Comparison of ENCODE assay signal across 14 cellular contexts in genomic region chr4:76596713-76597112, GRCh38.
DNase-seq lines count a peak whose midpoint lies in the region; ATAC-seq and TF ChIP-seq lines count a peak whose summit lies in the region.
"Had no signal": no experiment of that assay in that cellular context is flagged by ENCODE, and none has a peak within 500 bp of the region (broad histone marks: within the 10 kb centered on the region; RNA-seq: fewer than 3 reads in every experiment).

No MANE protein-coding gene starts in this region.

- H4K91ac ChIP-seq in IMR-90 (ENCODE audit: insufficient read depth, low read depth, low read length) = peak overlapping the region; percentile 26; the same call in 1 of the 2 replicates

- no peak overlapping the region for H3K56ac ChIP-seq in IMR-90 (ENCODE audit: extremely low read depth, insufficient read depth, low read length)

- ATAC-seq in IMR-90 (ENCODE audit: low read depth) (no peak), heart right ventricle (peak in 7 of 8 donors; percentile 25 to 72 (median 58)), upper lobe of left lung (ENCODE audit: low FRiP score in 2 of 2) (no peak), HG03045 (IDR thresholded peaks at IDR 0.05; ENCODE audit: unreplicated experiment) (no peak), HG03280 (IDR thresholded peaks at IDR 0.05; ENCODE audit: unreplicated experiment) (no peak)

- TF ChIP-seq CTCF in IMR-90 (conservative IDR thresholded peaks at IDR 0.05; ENCODE audit: low read depth, low read length) = no peak
- no peak for TF ChIP-seq CTCF in heart right ventricle (IDR thresholded peaks at IDR 0.05)
- no peak for TF ChIP-seq CTCF in upper lobe of left lung (IDR thresholded peaks at IDR 0.05)
- TF ChIP-seq CTCF in suprapubic skin (IDR thresholded peaks at IDR 0.05) = no peak

- H3K14ac ChIP-seq in IMR-90 (replicated peaks; ENCODE audit: low read depth, low read length) = no peak overlapping the region; the same call in 1 of the 2 replicates

- H3K36me3 ChIP-seq in IMR-90 (ENCODE audit: control insufficient read depth, insufficient read depth, low read length) (no peaks in the 10 kb centered on the region), heart right ventricle (no peaks in the 10 kb centered on the region), muscle layer of duodenum (ENCODE audit: control insufficient read depth in 1 of 2, insufficient read depth in 2 of 2, low read length in 2 of 2) (no peaks in the 10 kb centered on the region), upper lobe of left lung (no peaks in the 10 kb centered on the region), suprapubic skin (no peaks in the 10 kb centered on the region)
- H3K36me3 ChIP-seq: HAP-1 had no signal

- DNase-seq in IMR-90 (no peak), heart right ventricle (no peak), upper lobe of left lung (peak in 1 of 2 donors; percentile 46), suprapubic skin (ENCODE audit: low spot score in 2 of 2) (no peak)
- DNase-seq: EL, KBM-7, NCI-H1436 treated with DMSO at 0.1 percent for 48 hours, NCI-H2081, NCI-H524 had no signal

- in situ Hi-C loops in IMR-90 (cut with MboI; ENCODE audit: low sequenced_read_pairs) = no loop called here

- H2BK20ac ChIP-seq in IMR-90 (ENCODE audit: low read depth, low read length) = peak overlapping the region; percentile 52

- TF ChIP-seq RAD21 in IMR-90 (IDR thresholded peaks at IDR 0.05; ENCODE audit: low read length) = no peak

- H2AK5ac ChIP-seq in IMR-90 (ENCODE audit: low read depth, low read length) = peak overlapping the region; percentile 30; the same call in 1 of the 2 replicates

- H3K4me2 ChIP-seq in IMR-90 (ENCODE audit: low read depth, low read length) = no peak overlapping the region

- 74% methylated on average over 2 of the region's 5 CpGs; no CpG with 5 or more reads in 1 of the 2 experiments for WGBS in IMR-90 (ENCODE audit: extremely low coverage in 2 of 2, insufficient read length in 1 of 2), 2 experiments
- 43 to 72% methylated on average over 5 of the region's 5 CpGs for WGBS in heart right ventricle, 2 donors
- 78 to 95% methylated on average over 5 of the region's 5 CpGs for WGBS in upper lobe of left lung, 2 donors
- 78% methylated on average over 5 of the region's 5 CpGs for WGBS in suprapubic skin

- peak overlapping the region; percentile 67 for H2BK120ac ChIP-seq in IMR-90 (ENCODE audit: low read depth, low read length)

- H2AFZ ChIP-seq in IMR-90 (replicated peaks; ENCODE audit: low read length, poor library complexity) = no peak overlapping the region

- H2AK9ac ChIP-seq in IMR-90 (replicated peaks; ENCODE audit: low read depth, low read length, poor library complexity) = no peak overlapping the region

- TF ChIP-seq POLR2A in IMR-90 (IDR thresholded peaks at IDR 0.05; ENCODE audit: low read depth, low read length) (no peak), upper lobe of left lung (IDR thresholded peaks at IDR 0.05) (no peak), suprapubic skin (IDR thresholded peaks at IDR 0.05) (no peak)

- no peak overlapping the region for H4K5ac ChIP-seq in IMR-90 (ENCODE audit: low read depth, low read length)

- H3K4me3 ChIP-seq in IMR-90 (ENCODE audit: insufficient read depth, low read depth, low read length) (no peak overlapping the region), heart right ventricle (no peak overlapping the region), muscle layer of duodenum (ENCODE audit: low read depth in 1 of 2, low read length in 2 of 2) (no peak overlapping the region), upper lobe of left lung (no peak overlapping the region), suprapubic skin (no peak overlapping the region)
- H3K4me3 ChIP-seq: HAP-1 had no signal

- peak overlapping the region in 1 of 2 experiments; percentile 35; a peak in 1 of 4 replicates for H4K8ac ChIP-seq in IMR-90 (ENCODE audit: low read depth in 2 of 2, low read length in 2 of 2)

- H3K4ac ChIP-seq in IMR-90 (ENCODE audit: low read depth, low read length) = peak overlapping the region; percentile 67

- no peaks in the 10 kb centered on the region for H4K20me1 ChIP-seq in IMR-90 (ENCODE audit: insufficient read depth, low read length)

- POLR2A ChIA-PET in IMR-90 (lab: Charles Lee; ENCODE audit: unreplicated experiment) = no interaction called here

- H3K9me1 ChIP-seq in IMR-90 (ENCODE audit: insufficient read depth, low read length) = no peaks in the 10 kb centered on the region

- dilution Hi-C loops in IMR-90 (cut with HindIII; ENCODE audit: low sequenced_read_pairs, unreplicated experiment) = no loop called here

- intact Hi-C loops in IMR-90 (cut with micrococcal nuclease) (no loop called here), heart right ventricle (cut with DNase I) (no loop called here)

- H3K18ac ChIP-seq in IMR-90 (ENCODE audit: low read depth, low read length) = no peak overlapping the region; the same call in 1 of the 2 replicates

- no peak overlapping the region for H2BK15ac ChIP-seq in IMR-90 (ENCODE audit: low read depth, low read length)

- no TSS peak for BruUV-seq in IMR-90 (replicated peaks; lab: Mats Ljungman, UMichigan)

- H3K23ac ChIP-seq in IMR-90 (ENCODE audit: low read depth, low read length) = no peak overlapping the region

- no peaks in the 10 kb centered on the region for H3K9me3 ChIP-seq in IMR-90 (ENCODE audit: control insufficient read depth, insufficient read depth, low read length)
- H3K9me3 ChIP-seq in heart right ventricle = no peaks in the 10 kb centered on the region
- H3K9me3 ChIP-seq in muscle layer of duodenum (ENCODE audit: control insufficient read depth in 1 of 2, low read length in 2 of 2) = no peaks in the 10 kb centered on the region
- H3K9me3 ChIP-seq in upper lobe of left lung = no peaks in the 10 kb centered on the region
- no peaks in the 10 kb centered on the region for H3K9me3 ChIP-seq in suprapubic skin
- H3K9me3 ChIP-seq: HAP-1 had no signal

- no peak for TF ChIP-seq EP300 in upper lobe of left lung (IDR thresholded peaks at IDR 0.05)
- TF ChIP-seq EP300 in suprapubic skin (IDR thresholded peaks at IDR 0.05) = no peak

- CTCF ChIA-PET in IMR-90 (lab: Yijun Ruan, JAX) = no interaction called here

- H3K9ac ChIP-seq in IMR-90 (ENCODE audit: low read depth, low read length) = no peak overlapping the region

- no peak overlapping the region for H2BK5ac ChIP-seq in IMR-90 (ENCODE audit: low read depth, low read length, poor library complexity, severe bottlenecking)

- H3K27ac ChIP-seq in IMR-90 (ENCODE audit: insufficient read depth, low read length) (no peak overlapping the region), heart right ventricle (peak overlapping the region in 2 of 10 donors; percentile 8 to 12), muscle layer of duodenum (ENCODE audit: low read length) (peak overlapping the region; percentile 45), upper lobe of left lung (peak overlapping the region; percentile 13 to 76 (median 50)), suprapubic skin (no peak overlapping the region)
- H3K27ac ChIP-seq: HL-60 had no signal

- no peaks in the 10 kb centered on the region for H3K27me3 ChIP-seq in IMR-90 (ENCODE audit: control insufficient read depth, insufficient read depth, low read length)
- no peaks in the 10 kb centered on the region for H3K27me3 ChIP-seq in heart right ventricle
- H3K27me3 ChIP-seq in muscle layer of duodenum (ENCODE audit: low read depth, low read length) = no peaks in the 10 kb centered on the region
- no peaks in the 10 kb centered on the region for H3K27me3 ChIP-seq in upper lobe of left lung
- no peaks in the 10 kb centered on the region for H3K27me3 ChIP-seq in suprapubic skin

- H3K4me1 ChIP-seq in IMR-90 (ENCODE audit: control insufficient read depth, insufficient read depth, low read length) (peaks cover 1% of the 10 kb centered on the region; the same call in 1 of the 2 replicates), heart right ventricle (peaks cover 0 to 31% (median 12%) of the 10 kb centered on the region in 9 donors), muscle layer of duodenum (ENCODE audit: control insufficient read depth in 1 of 2, insufficient read depth in 2 of 2, low read length in 2 of 2) (no peaks in the 10 kb centered on the region), upper lobe of left lung (peaks cover 6 to 27% (median 12%) of the 10 kb centered on the region in 4 donors), suprapubic skin (no peaks in the 10 kb centered on the region)

- no peaks in the 10 kb centered on the region for H3K79me1 ChIP-seq in IMR-90 (ENCODE audit: low read depth in 1 of 2, low read length in 2 of 2)

TF ChIP-seq in IMR-90, 13 proteins besides CTCF, POLR2A, EP300 and RAD21:
- TF ChIP-seq RCOR1 (IDR thresholded peaks at IDR 0.05; ENCODE audit: insufficient replicate concordance, low read length) (no peak), MAZ (IDR thresholded peaks at IDR 0.05; ENCODE audit: borderline replicate concordance, low read depth, low read length) (no peak)

Comparison
In these comparisons a context has a peak if more than half of its experiments do, and no peak if none do; other contexts are left out.
1. ATAC-seq: peak in heart right ventricle (7 of 8); none in IMR-90 (single experiment), upper lobe of left lung (0 of 2), HG03045 (single experiment) and HG03280 (single experiment).
2. H3K27ac ChIP-seq: peak in muscle layer of duodenum (single experiment) and upper lobe of left lung (4 of 4); none in IMR-90 (single experiment) and suprapubic skin (single experiment).